9 cellular contexts compared by ENCODE assay signal in the genomic region with DNA sequence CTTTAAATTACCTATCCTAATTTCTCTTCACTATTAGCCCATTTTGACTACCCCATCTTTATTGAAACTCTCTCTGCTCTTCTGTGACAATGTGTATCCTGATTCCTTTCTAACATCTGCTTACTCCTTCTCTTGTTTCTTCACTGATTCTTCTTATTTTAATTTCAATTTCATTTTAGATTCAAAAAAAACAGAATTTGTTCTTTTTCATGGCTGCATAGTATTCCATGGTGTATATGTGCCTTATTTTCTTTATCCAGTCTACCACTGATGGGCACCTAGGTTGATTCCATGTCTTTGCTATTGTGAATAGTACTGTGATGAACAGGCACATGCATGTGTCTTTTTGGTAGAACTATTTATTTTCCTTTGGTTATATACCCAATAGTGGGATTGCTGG.
"Had no signal": no experiment of that assay in that cellular context is flagged by ENCODE, and none has a peak within 500 bp of the region (broad histone marks: within the 10 kb centered on the region; RNA-seq: fewer than 3 reads in every experiment).

No MANE protein-coding gene starts in this region.

- H2AFZ ChIP-seq: GM23248 had no signal

- H3K36me3 ChIP-seq: HAP-1 had no signal

- ATAC-seq: HCT116 had no signal

- DNase-seq: GM23248, GOT3, H7, IMR-90, KBM-7 had no signal

- H3K9ac ChIP-seq: GM23248, KMS-11 had no signal

- H3K27ac ChIP-seq: GM23248, HL-60, KMS-11 had no signal

- H3K4me2 ChIP-seq: KMS-11 had no signal

- H3K9me3 ChIP-seq: HAP-1 had no signal

- H3K4me3 ChIP-seq: GM23248, HAP-1 had no signal
